1 cellular context compared by ENCODE assay signal in the genomic region with DNA sequence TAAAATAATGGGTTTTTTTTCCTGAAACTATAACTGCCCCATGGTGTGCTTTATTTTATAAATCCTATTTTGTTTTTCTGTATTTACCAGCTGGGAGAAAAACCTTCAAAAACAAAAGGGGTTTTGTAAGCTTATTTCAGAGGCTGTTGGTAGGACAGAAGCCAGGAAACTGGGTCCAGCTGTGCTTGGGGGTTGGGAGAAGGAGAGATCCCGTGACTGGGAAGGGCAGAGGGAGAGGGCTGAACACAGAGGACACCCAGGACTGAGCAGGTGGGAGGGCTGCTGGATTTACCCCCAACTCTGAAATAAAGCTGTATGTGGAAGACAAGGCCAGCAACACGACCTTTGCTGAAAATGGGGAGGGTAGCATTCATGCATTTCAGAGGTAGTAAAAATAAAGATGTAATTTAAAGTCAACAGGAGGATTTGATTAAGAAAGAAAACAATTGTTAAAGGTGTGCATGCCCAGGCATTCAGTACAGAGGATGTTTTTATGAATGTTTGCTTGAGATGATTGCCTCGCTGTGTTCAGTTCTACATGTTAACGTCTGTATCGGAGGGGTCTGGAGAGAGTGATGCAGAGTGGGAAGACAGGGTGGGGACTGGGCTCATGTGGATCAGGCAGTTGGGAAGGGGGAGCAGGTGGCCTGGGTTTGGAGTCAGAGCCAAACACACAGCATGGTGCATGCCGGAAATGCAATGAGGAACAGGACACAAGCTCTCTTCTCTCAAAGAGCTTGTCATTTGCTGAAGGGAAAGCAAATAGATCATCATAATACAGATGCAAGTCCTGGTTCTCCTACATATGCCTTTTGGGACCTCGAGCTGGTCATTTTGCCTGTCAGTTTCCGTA.
TF ChIP-seq lines count a peak whose summit lies in the region.

No MANE protein-coding gene starts in this region.

TF ChIP-seq in WTC11, 78 proteins besides CTCF, POLR2A, EP300 and RAD21 (continued from another document):
- TF ChIP-seq, protein P1, sequence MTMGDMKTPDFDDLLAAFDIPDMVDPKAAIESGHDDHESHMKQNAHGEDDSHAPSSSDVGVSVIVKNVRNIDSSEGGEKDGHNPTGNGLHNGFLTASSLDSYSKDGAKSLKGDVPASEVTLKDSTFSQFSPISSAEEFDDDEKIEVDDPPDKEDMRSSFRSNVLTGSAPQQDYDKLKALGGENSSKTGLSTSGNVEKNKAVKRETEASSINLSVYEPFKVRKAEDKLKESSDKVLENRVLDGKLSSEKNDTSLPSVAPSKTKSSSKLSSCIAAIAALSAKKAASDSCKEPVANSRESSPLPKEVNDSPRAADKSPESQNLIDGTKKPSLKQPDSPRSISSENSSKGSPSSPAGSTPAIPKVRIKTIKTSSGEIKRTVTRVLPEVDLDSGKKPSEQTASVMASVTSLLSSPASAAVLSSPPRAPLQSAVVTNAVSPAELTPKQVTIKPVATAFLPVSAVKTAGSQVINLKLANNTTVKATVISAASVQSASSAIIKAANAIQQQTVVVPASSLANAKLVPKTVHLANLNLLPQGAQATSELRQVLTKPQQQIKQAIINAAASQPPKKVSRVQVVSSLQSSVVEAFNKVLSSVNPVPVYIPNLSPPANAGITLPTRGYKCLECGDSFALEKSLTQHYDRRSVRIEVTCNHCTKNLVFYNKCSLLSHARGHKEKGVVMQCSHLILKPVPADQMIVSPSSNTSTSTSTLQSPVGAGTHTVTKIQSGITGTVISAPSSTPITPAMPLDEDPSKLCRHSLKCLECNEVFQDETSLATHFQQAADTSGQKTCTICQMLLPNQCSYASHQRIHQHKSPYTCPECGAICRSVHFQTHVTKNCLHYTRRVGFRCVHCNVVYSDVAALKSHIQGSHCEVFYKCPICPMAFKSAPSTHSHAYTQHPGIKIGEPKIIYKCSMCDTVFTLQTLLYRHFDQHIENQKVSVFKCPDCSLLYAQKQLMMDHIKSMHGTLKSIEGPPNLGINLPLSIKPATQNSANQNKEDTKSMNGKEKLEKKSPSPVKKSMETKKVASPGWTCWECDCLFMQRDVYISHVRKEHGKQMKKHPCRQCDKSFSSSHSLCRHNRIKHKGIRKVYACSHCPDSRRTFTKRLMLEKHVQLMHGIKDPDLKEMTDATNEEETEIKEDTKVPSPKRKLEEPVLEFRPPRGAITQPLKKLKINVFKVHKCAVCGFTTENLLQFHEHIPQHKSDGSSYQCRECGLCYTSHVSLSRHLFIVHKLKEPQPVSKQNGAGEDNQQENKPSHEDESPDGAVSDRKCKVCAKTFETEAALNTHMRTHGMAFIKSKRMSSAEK (CRISPR knock-in tag; IDR thresholded peaks at IDR 0.05; ENCODE audit: borderline replicate concordance), result no peak
- TF ChIP-seq OVOL2 (CRISPR knock-in tag; IDR thresholded peaks at IDR 0.05; ENCODE audit: borderline replicate concordance) (no peak), ZNF396 (CRISPR knock-in tag; IDR thresholded peaks at IDR 0.05; ENCODE audit: borderline replicate concordance) (no peak), NR3C1 (CRISPR knock-in tag; conservative IDR thresholded peaks at IDR 0.05; ENCODE audit: low read depth) (no peak), PRRX2 (CRISPR knock-in tag; IDR thresholded peaks at IDR 0.05) (no peak), MYBL2 (CRISPR knock-in tag; IDR thresholded peaks at IDR 0.05) (no peak), NFE2L1 (CRISPR knock-in tag; IDR thresholded peaks at IDR 0.05) (no peak), NR2C2 (CRISPR knock-in tag; IDR thresholded peaks at IDR 0.05) (no peak), TCF7 (CRISPR knock-in tag; IDR thresholded peaks at IDR 0.05; ENCODE audit: low read depth) (no peak), IRF2 (CRISPR knock-in tag; IDR thresholded peaks at IDR 0.05; ENCODE audit: borderline replicate concordance, low read depth) (no peak)
- TF ChIP-seq, protein P2, sequence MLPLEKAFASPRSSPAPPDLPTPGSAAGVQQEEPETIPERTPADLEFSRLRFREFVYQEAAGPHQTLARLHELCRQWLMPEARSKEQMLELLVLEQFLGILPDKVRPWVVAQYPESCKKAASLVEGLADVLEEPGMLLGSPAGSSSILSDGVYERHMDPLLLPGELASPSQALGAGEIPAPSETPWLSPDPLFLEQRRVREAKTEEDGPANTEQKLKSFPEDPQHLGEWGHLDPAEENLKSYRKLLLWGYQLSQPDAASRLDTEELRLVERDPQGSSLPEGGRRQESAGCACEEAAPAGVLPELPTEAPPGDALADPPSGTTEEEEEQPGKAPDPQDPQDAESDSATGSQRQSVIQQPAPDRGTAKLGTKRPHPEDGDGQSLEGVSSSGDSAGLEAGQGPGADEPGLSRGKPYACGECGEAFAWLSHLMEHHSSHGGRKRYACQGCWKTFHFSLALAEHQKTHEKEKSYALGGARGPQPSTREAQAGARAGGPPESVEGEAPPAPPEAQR (CRISPR knock-in tag; IDR thresholded peaks at IDR 0.05), result no peak
- TF ChIP-seq, protein P3, sequence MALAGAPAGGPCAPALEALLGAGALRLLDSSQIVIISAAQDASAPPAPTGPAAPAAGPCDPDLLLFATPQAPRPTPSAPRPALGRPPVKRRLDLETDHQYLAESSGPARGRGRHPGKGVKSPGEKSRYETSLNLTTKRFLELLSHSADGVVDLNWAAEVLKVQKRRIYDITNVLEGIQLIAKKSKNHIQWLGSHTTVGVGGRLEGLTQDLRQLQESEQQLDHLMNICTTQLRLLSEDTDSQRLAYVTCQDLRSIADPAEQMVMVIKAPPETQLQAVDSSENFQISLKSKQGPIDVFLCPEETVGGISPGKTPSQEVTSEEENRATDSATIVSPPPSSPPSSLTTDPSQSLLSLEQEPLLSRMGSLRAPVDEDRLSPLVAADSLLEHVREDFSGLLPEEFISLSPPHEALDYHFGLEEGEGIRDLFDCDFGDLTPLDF (CRISPR knock-in tag; IDR thresholded peaks at IDR 0.05), result no peak
- TF ChIP-seq, protein P4, sequence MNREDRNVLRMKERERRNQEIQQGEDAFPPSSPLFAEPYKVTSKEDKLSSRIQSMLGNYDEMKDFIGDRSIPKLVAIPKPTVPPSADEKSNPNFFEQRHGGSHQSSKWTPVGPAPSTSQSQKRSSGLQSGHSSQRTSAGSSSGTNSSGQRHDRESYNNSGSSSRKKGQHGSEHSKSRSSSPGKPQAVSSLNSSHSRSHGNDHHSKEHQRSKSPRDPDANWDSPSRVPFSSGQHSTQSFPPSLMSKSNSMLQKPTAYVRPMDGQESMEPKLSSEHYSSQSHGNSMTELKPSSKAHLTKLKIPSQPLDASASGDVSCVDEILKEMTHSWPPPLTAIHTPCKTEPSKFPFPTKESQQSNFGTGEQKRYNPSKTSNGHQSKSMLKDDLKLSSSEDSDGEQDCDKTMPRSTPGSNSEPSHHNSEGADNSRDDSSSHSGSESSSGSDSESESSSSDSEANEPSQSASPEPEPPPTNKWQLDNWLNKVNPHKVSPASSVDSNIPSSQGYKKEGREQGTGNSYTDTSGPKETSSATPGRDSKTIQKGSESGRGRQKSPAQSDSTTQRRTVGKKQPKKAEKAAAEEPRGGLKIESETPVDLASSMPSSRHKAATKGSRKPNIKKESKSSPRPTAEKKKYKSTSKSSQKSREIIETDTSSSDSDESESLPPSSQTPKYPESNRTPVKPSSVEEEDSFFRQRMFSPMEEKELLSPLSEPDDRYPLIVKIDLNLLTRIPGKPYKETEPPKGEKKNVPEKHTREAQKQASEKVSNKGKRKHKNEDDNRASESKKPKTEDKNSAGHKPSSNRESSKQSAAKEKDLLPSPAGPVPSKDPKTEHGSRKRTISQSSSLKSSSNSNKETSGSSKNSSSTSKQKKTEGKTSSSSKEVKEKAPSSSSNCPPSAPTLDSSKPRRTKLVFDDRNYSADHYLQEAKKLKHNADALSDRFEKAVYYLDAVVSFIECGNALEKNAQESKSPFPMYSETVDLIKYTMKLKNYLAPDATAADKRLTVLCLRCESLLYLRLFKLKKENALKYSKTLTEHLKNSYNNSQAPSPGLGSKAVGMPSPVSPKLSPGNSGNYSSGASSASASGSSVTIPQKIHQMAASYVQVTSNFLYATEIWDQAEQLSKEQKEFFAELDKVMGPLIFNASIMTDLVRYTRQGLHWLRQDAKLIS (CRISPR knock-in tag; IDR thresholded peaks at IDR 0.05; ENCODE audit: borderline replicate concordance), result no peak
- TF ChIP-seq, protein P5, sequence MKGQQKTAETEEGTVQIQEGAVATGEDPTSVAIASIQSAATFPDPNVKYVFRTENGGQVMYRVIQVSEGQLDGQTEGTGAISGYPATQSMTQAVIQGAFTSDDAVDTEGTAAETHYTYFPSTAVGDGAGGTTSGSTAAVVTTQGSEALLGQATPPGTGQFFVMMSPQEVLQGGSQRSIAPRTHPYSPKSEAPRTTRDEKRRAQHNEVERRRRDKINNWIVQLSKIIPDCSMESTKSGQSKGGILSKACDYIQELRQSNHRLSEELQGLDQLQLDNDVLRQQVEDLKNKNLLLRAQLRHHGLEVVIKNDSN (CRISPR knock-in tag; IDR thresholded peaks at IDR 0.05), result no peak; the same call in 1 of the 2 replicates
- TF ChIP-seq, protein P6, sequence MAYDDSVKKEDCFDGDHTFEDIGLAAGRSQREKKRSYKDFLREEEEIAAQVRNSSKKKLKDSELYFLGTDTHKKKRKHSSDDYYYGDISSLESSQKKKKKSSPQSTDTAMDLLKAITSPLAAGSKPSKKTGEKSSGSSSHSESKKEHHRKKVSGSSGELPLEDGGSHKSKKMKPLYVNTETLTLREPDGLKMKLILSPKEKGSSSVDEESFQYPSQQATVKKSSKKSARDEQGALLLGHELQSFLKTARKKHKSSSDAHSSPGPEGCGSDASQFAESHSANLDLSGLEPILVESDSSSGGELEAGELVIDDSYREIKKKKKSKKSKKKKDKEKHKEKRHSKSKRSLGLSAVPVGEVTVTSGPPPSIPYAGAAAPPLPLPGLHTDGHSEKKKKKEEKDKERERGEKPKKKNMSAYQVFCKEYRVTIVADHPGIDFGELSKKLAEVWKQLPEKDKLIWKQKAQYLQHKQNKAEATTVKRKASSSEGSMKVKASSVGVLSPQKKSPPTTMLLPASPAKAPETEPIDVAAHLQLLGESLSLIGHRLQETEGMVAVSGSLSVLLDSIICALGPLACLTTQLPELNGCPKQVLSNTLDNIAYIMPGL (CRISPR knock-in tag; IDR thresholded peaks at IDR 0.05), result no peak
- TF ChIP-seq, protein P7, sequence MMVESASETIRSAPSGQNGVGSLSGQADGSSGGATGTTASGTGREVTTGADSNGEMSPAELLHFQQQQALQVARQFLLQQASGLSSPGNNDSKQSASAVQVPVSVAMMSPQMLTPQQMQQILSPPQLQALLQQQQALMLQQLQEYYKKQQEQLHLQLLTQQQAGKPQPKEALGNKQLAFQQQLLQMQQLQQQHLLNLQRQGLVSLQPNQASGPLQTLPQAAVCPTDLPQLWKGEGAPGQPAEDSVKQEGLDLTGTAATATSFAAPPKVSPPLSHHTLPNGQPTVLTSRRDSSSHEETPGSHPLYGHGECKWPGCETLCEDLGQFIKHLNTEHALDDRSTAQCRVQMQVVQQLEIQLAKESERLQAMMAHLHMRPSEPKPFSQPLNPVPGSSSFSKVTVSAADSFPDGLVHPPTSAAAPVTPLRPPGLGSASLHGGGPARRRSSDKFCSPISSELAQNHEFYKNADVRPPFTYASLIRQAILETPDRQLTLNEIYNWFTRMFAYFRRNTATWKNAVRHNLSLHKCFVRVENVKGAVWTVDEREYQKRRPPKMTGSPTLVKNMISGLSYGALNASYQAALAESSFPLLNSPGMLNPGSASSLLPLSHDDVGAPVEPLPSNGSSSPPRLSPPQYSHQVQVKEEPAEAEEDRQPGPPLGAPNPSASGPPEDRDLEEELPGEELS (CRISPR knock-in tag; IDR thresholded peaks at IDR 0.05), result no peak
- TF ChIP-seq, protein P8, sequence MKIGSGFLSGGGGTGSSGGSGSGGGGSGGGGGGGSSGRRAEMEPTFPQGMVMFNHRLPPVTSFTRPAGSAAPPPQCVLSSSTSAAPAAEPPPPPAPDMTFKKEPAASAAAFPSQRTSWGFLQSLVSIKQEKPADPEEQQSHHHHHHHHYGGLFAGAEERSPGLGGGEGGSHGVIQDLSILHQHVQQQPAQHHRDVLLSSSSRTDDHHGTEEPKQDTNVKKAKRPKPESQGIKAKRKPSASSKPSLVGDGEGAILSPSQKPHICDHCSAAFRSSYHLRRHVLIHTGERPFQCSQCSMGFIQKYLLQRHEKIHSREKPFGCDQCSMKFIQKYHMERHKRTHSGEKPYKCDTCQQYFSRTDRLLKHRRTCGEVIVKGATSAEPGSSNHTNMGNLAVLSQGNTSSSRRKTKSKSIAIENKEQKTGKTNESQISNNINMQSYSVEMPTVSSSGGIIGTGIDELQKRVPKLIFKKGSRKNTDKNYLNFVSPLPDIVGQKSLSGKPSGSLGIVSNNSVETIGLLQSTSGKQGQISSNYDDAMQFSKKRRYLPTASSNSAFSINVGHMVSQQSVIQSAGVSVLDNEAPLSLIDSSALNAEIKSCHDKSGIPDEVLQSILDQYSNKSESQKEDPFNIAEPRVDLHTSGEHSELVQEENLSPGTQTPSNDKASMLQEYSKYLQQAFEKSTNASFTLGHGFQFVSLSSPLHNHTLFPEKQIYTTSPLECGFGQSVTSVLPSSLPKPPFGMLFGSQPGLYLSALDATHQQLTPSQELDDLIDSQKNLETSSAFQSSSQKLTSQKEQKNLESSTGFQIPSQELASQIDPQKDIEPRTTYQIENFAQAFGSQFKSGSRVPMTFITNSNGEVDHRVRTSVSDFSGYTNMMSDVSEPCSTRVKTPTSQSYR (CRISPR knock-in tag; IDR thresholded peaks at IDR 0.05), result peak; percentile 66; the same call in 1 of the 2 replicates
- TF ChIP-seq, protein P9, sequence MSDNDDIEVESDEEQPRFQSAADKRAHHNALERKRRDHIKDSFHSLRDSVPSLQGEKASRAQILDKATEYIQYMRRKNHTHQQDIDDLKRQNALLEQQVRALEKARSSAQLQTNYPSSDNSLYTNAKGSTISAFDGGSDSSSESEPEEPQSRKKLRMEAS (CRISPR knock-in tag; IDR thresholded peaks at IDR 0.05), result 0 out of 2 replicates have a peak, but pooled peaks have one; percentile 39
- TF ChIP-seq, protein P10, sequence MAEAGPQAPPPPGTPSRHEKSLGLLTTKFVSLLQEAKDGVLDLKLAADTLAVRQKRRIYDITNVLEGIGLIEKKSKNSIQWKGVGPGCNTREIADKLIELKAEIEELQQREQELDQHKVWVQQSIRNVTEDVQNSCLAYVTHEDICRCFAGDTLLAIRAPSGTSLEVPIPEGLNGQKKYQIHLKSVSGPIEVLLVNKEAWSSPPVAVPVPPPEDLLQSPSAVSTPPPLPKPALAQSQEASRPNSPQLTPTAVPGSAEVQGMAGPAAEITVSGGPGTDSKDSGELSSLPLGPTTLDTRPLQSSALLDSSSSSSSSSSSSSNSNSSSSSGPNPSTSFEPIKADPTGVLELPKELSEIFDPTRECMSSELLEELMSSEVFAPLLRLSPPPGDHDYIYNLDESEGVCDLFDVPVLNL (CRISPR knock-in tag; IDR thresholded peaks at IDR 0.05; ENCODE audit: borderline replicate concordance, low read depth), result no peak
- TF ChIP-seq, protein P11, sequence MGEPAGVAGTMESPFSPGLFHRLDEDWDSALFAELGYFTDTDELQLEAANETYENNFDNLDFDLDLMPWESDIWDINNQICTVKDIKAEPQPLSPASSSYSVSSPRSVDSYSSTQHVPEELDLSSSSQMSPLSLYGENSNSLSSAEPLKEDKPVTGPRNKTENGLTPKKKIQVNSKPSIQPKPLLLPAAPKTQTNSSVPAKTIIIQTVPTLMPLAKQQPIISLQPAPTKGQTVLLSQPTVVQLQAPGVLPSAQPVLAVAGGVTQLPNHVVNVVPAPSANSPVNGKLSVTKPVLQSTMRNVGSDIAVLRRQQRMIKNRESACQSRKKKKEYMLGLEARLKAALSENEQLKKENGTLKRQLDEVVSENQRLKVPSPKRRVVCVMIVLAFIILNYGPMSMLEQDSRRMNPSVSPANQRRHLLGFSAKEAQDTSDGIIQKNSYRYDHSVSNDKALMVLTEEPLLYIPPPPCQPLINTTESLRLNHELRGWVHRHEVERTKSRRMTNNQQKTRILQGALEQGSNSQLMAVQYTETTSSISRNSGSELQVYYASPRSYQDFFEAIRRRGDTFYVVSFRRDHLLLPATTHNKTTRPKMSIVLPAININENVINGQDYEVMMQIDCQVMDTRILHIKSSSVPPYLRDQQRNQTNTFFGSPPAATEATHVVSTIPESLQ (CRISPR knock-in tag; IDR thresholded peaks at IDR 0.05), result no peak
